Comparison of ENCODE assay signal across 13 cellular contexts in genomic region chr22:46377566-46378498, GRCh38. TPM values are rescaled to one million over a fixed set of nuclear protein-coding genes. Genes with fewer than 3 reads are reported as not detected.
DNase-seq lines count a peak whose midpoint lies in the region; ATAC-seq and TF ChIP-seq lines count a peak whose summit lies in the region.
"Had no signal": no experiment of that assay in that cellular context is flagged by ENCODE, and none has a peak within 500 bp of the region (broad histone marks: within the 10 kb centered on the region; RNA-seq: fewer than 3 reads in every experiment).

No MANE protein-coding gene starts in this region.

- no peaks in the 10 kb centered on the region for H3K27me3 Mint-ChIP-seq in Caco-2 (ENCODE audit: insufficient read depth, unreplicated experiment)

- peak; percentile 96 to 98 for DNase-seq in Caco-2
- peak; percentile 80 for DNase-seq in M059J (ENCODE audit: low read depth)
- DNase-seq in epithelial cell of prostate (ENCODE audit: low read depth, low spot score) = no peak
- peak; percentile 89 for DNase-seq in myocyte (ENCODE audit: low read depth)
- no peak for DNase-seq in stimulated activated CD4-positive, alpha-beta T cell treated with anti-CD3 and anti-CD28 coated beads, Interleukin-15, amount 100 ng/mL, for 24 hours
- no peak for DNase-seq in GM10248 (ENCODE audit: extremely low spot score)
- DNase-seq: activated CD4-positive, alpha-beta T cell treated with anti-CD3 and anti-CD28 coated beads, Interleukin-2, amount 50 U/mL, for 48 hours; brain microvascular endothelial cell; head of caudate nucleus; NCI-H446 treated with DMSO at 0.1 percent for 48 hours had no signal

- no TSS peak for BruUV-seq in Caco-2 (replicated peaks; lab: Mats Ljungman, UMichigan)

- H3K4me1 Mint-ChIP-seq in Caco-2 (ENCODE audit: low read depth, unreplicated experiment) = peaks cover 47% of the 10 kb centered on the region

- peak overlapping the region; percentile 28 for H3K27ac ChIP-seq in epithelial cell of prostate
- H3K27ac ChIP-seq: brain microvascular endothelial cell, thoracic aorta had no signal

- H3K9me3 ChIP-seq in Caco-2 = peaks cover 13% of the 10 kb centered on the region

- POLR2A ChIA-PET in Caco-2 (lab: Charles Lee) (interaction anchor here (0.5 to 0.7 kb wide), 3 partner anchors 28 to 292 kb away, joined by 3 read pairs; no protein-coding TSS in a partner anchor), GM10248 (lab: Yijun Ruan, JAX) (no interaction called here)

- H3K27me3 ChIP-seq in Caco-2 (replicated peaks; ENCODE audit: control insufficient read depth, insufficient read depth, low read length) = no peaks in the 10 kb centered on the region
- H3K27me3 ChIP-seq: brain microvascular endothelial cell had no signal

- H3K4me3 Mint-ChIP-seq in Caco-2 (ENCODE audit: unreplicated experiment) = peak overlapping the region; percentile 76

- 0 out of 2 replicates have a peak, but pooled peaks cover 2% of the 10 kb centered on the region for H3K36me3 ChIP-seq in Caco-2 (ENCODE audit: control insufficient read depth, insufficient read depth, low read length)
- H3K36me3 ChIP-seq: brain microvascular endothelial cell, thoracic aorta had no signal

- H3K27ac Mint-ChIP-seq in Caco-2 (ENCODE audit: unreplicated experiment) = peak overlapping the region; percentile 99

- no peak for TF ChIP-seq CTCF in Caco-2 (IDR thresholded peaks at IDR 0.05; ENCODE audit: insufficient read depth in 1 of 2, low read depth in 1 of 2, low read length in 1 of 2, severe bottlenecking in 1 of 2, unreplicated experiment in 1 of 2)
- no peak for TF ChIP-seq CTCF in GM10248 (IDR thresholded peaks at IDR 0.05; ENCODE audit: control extremely low read depth, extremely low read depth, low read depth, missing control alignments)

- ATAC-seq in HG03196 (IDR thresholded peaks at IDR 0.05; ENCODE audit: unreplicated experiment) = no peak
- no peak for ATAC-seq in HG02588 (IDR thresholded peaks at IDR 0.05; ENCODE audit: unreplicated experiment)

- peak overlapping the region; percentile 21 for H3K4me3 ChIP-seq in Caco-2 (ENCODE audit: low read depth, low read length)
- H3K4me3 ChIP-seq: thoracic aorta had no signal

- CTCF ChIA-PET in Caco-2 (lab: Charles Lee) = interaction anchor here (0.6 to 2.1 kb wide), 5 partner anchors 10 to 165 kb away, joined by 3 to 17 read pairs (median 4); partner anchors contain the start of gene TRMU
- CTCF ChIA-PET in GM10248 (lab: Yijun Ruan, JAX) = interaction anchor here (1.5 to 1.8 kb wide), 2 partner anchors 10 kb away, joined by 8 read pairs; no protein-coding TSS in a partner anchor

- H3K4me1 ChIP-seq in Caco-2 = peaks cover 40% of the 10 kb centered on the region

- H3K36me3 Mint-ChIP-seq in Caco-2 (ENCODE audit: insufficient read depth, unreplicated experiment) = peaks cover 68% of the 10 kb centered on the region

- intact Hi-C loops in Caco-2 (cut with micrococcal nuclease; ENCODE audit: unreplicated experiment) = loop anchor here (1.0 to 5.0 kb wide), 3 partner anchors 8 to 150 kb away; no protein-coding TSS in a partner anchor

- peaks cover 23% of the 10 kb centered on the region for H3K9me3 Mint-ChIP-seq in Caco-2 (ENCODE audit: unreplicated experiment)

RNA-seq across cellular contexts. Expression of gene TRMU, which starts 42.3 kb away (rescaled TPM):
- total RNA-seq in Caco-2 (2022) (73.9 and 78.4 TPM in 2 replicates), myocyte (34.9 and 40.2 TPM in 2 replicates)
- total RNA-seq in M059J (2014; rRNA removed; shearing (Covaris generic)) = 29.6 and 45.2 TPM in 2 replicates
- polyA plus RNA-seq in myocyte (2012) = 27.2 TPM

Comparison
In these comparisons a context has a peak if more than half of its experiments do, and no peak if none do; other contexts are left out.
1. DNase-seq: peak in Caco-2 (2 of 2), M059J (single experiment) and myocyte (single experiment); none in epithelial cell of prostate (single experiment), stimulated activated CD4-positive, alpha-beta T cell treated with anti-CD3 and anti-CD28 coated beads, Interleukin-15, amount 100 ng/mL, for 24 hours (single experiment) and GM10248 (single experiment).